Comparison of ENCODE assay signal across 20 cellular contexts in the genomic region with DNA sequence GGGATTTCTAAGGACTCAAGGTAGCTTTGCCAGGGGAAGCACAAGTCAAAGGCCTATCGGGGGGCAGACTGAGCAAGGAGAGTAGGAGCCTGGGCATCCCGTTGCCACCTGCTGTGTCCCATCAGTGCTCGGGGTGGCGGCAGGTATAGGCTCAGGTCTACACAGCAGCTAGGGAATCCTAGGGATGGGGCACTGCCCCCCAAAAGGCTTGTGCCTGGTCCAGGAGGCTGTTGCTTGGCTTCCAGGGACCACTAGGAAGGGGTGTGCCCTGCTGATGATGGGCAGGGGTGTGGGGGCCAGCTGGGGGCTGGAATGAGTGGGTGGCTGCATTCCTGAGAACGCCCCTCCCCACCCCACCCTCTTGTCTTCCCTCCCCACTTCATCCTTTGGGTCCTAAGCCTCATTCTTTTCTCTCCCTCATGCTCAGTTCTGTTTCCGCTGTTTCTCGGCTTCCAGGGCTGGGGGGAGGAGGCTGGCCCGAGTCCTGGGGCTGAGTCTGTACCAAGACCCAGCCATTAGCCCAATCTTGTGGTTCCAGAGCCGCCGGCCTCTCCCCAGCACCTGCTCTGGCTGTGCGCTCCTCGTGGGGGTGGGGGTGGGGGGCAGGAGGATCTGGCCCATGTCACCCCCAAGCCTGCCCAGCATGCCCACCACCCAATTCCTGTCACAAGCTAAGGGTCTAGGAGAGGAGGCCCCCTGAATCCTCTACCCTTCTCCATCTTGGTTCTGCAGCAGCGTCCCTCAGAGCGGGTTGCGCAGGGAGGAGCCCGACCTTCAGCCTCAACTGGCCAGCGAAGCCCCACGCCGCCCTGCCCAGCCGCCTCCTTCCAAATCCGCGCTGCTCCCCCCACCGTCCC. TPM values are rescaled to one million over a fixed set of nuclear protein-coding genes. Genes with fewer than 3 reads are reported as not detected.
A peak's percentile ranks its signal among the peaks of the same experiment; 100 is the strongest.
DNase-seq lines count a peak whose midpoint lies in the region; ATAC-seq and TF ChIP-seq lines count a peak whose summit lies in the region.
"Had no signal": no experiment of that assay in that cellular context is flagged by ENCODE, and none has a peak within 500 bp of the region (broad histone marks: within the 10 kb centered on the region; RNA-seq: fewer than 3 reads in every experiment).

No MANE protein-coding gene starts in this region.

- H3K36me3 Mint-ChIP-seq in activated T-cell treated with anti-CD3 and anti-CD28 coated beads, Interleukin-2, amount 50 U/mL, for 24 hours (ENCODE audit: low read depth): no peaks in the 10 kb centered on the region
- H3K36me3 Mint-ChIP-seq: IgD-negative memory B cell; stimulated activated effector memory CD8-positive, alpha-beta T cell treated with anti-CD3 and anti-CD28 coated beads, Interleukin-12 subunit alpha, Interleukin-12 subunit beta, amount 100 ng/mL, for 72 hours had no signal

- ATAC-seq in RWPE2 (ENCODE audit: low read depth): no peak
- ATAC-seq in HG02973 (IDR thresholded peaks at IDR 0.05; ENCODE audit: unreplicated experiment): no peak
- ATAC-seq: esophagus mucosa, mucosa of descending colon had no signal

- peaks cover 10% of the 10 kb centered on the region for H3K36me3 ChIP-seq in RWPE2 (ENCODE audit: low read depth)
- peaks cover 0 to 5% of the 10 kb centered on the region in 2 donors for H3K36me3 ChIP-seq in muscle layer of duodenum (ENCODE audit: control insufficient read depth in 1 of 2, insufficient read depth in 2 of 2, low read length in 2 of 2)
- peaks cover 7 to 16% of the 10 kb centered on the region in 2 donors for H3K36me3 ChIP-seq in stomach smooth muscle (ENCODE audit: control insufficient read depth in 2 of 2, insufficient read depth in 2 of 2, low read length in 2 of 2)

- intact Hi-C loops in dorsolateral prefrontal cortex (cut with DNase I): no loop called here

- H3K4me1 ChIP-seq in RWPE2 (ENCODE audit: insufficient read depth, poor library complexity, severe bottlenecking) (peaks cover 5% of the 10 kb centered on the region), muscle layer of duodenum (ENCODE audit: control insufficient read depth in 1 of 2, insufficient read depth in 2 of 2, low read length in 2 of 2) (peaks cover 0 to 56% of the 10 kb centered on the region in 2 donors), stomach smooth muscle (ENCODE audit: control insufficient read depth, insufficient read depth, low read length) (peaks cover 95% of the 10 kb centered on the region)

- H3K4me3 ChIP-seq in RWPE2 (ENCODE audit: severe bottlenecking) (no peak overlapping the region), dorsolateral prefrontal cortex (peak overlapping the region in 5 of 59 donors; percentile 3 to 27 (median 10)), muscle layer of duodenum (ENCODE audit: low read depth in 1 of 2, low read length in 2 of 2) (no peak overlapping the region), stomach smooth muscle (ENCODE audit: low read length in 2 of 2) (peak overlapping the region; percentile 9 to 62)
- H3K4me3 ChIP-seq: mucosa of descending colon had no signal

- H3K9me3 Mint-ChIP-seq in activated T-cell treated with anti-CD3 and anti-CD28 coated beads, Interleukin-2, amount 50 U/mL, for 24 hours: no peaks in the 10 kb centered on the region
- H3K9me3 Mint-ChIP-seq: activated CD4-positive, alpha-beta T cell treated with anti-CD3 and anti-CD28 coated beads, Interleukin-2, amount 10 ng/mL, durations not matched to agents 7 days and 5 days; CD4-positive, alpha-beta T cell; IgD-negative memory B cell; stimulated activated effector memory CD8-positive, alpha-beta T cell treated with anti-CD3 and anti-CD28 coated beads, Interleukin-12 subunit alpha, Interleukin-12 subunit beta, amount 100 ng/mL, for 72 hours had no signal

- peaks cover 24% of the 10 kb centered on the region for H3K27me3 Mint-ChIP-seq in activated T-cell treated with anti-CD3 and anti-CD28 coated beads, Interleukin-2, amount 50 U/mL, for 24 hours

- H3K27ac ChIP-seq in RWPE2 (ENCODE audit: poor library complexity, severe bottlenecking) (no peak overlapping the region), dorsolateral prefrontal cortex (peak overlapping the region in 31 of 59 donors; percentile 6 to 92 (median 39)), muscle layer of duodenum (ENCODE audit: low read length) (peak overlapping the region; percentile 80), stomach smooth muscle (ENCODE audit: low read length) (peak overlapping the region; percentile 100)
- H3K27ac ChIP-seq: HL-60, testis had no signal

- peak overlapping the region; percentile 55 to 77 for H3K9ac ChIP-seq in stomach smooth muscle (ENCODE audit: low read length in 2 of 2)

- H3K9me3 ChIP-seq in RWPE2 (ENCODE audit: severe bottlenecking): no peaks in the 10 kb centered on the region
- no peaks in the 10 kb centered on the region for H3K9me3 ChIP-seq in muscle layer of duodenum (ENCODE audit: control insufficient read depth in 1 of 2, low read length in 2 of 2)
- H3K9me3 ChIP-seq in stomach smooth muscle (ENCODE audit: control insufficient read depth in 2 of 2, low read length in 2 of 2): no peaks in the 10 kb centered on the region
- H3K9me3 ChIP-seq: mucosa of descending colon, testis had no signal

- no peak for TF ChIP-seq CTCF in RWPE2 (IDR thresholded peaks at IDR 0.05; ENCODE audit: poor library complexity, severe bottlenecking)
- TF ChIP-seq CTCF in dorsolateral prefrontal cortex (IDR thresholded peaks at IDR 0.05 in 54 of 56, conservative IDR thresholded peaks at IDR 0.05 in 2 of 56; ENCODE audit: low read depth in 1 of 56, partially characterized antibody in 56 of 56): no peak

- no peaks in the 10 kb centered on the region for H3K27me3 ChIP-seq in RWPE2 (ENCODE audit: insufficient read depth, poor library complexity, severe bottlenecking)
- H3K27me3 ChIP-seq in dorsolateral prefrontal cortex: peaks cover 0 to 9% (median 0%) of the 10 kb centered on the region in 45 donors
- H3K27me3 ChIP-seq in muscle layer of duodenum (ENCODE audit: low read depth, low read length): peaks cover 7% of the 10 kb centered on the region
- H3K27me3 ChIP-seq in stomach smooth muscle (ENCODE audit: control insufficient read depth in 1 of 2, insufficient read depth in 2 of 2, low read length in 2 of 2): no peaks in the 10 kb centered on the region
- H3K27me3 ChIP-seq: testis had no signal

- H3K27ac Mint-ChIP-seq in activated T-cell treated with anti-CD3 and anti-CD28 coated beads, Interleukin-2, amount 50 U/mL, for 24 hours: no peak overlapping the region
- H3K27ac Mint-ChIP-seq: activated CD4-positive, alpha-beta T cell treated with anti-CD3 and anti-CD28 coated beads, Interleukin-2, amount 10 ng/mL, durations not matched to agents 7 days and 5 days; CD4-positive, alpha-beta T cell; IgD-negative memory B cell; stimulated activated effector memory CD8-positive, alpha-beta T cell treated with anti-CD3 and anti-CD28 coated beads, Interleukin-12 subunit alpha, Interleukin-12 subunit beta, amount 100 ng/mL, for 72 hours had no signal

- peak; percentile 41 for DNase-seq in RWPE2 (ENCODE audit: low spot score)
- DNase-seq in dorsolateral prefrontal cortex: peak in 1 of 10 donors; percentile 38
- DNase-seq in activated T-cell treated with anti-CD3 and anti-CD28 coated beads, Interleukin-2, amount 50 U/mL, for 24 hours: no peak
- no peak for DNase-seq in activated gamma-delta T cell treated with Interleukin-2 at 50 U/mL for 16 hours
- DNase-seq: activated CD4-positive, alpha-beta T cell treated with anti-CD3 and anti-CD28 coated beads, Interleukin-2, amount 10 ng/mL, durations not matched to agents 7 days and 5 days; CD4-positive, alpha-beta T cell; GDM1; mucosa of descending colon; NCI-H1436 treated with DMSO at 0.1 percent for 48 hours; SHP77; testis had no signal

- H3K4me1 Mint-ChIP-seq in activated T-cell treated with anti-CD3 and anti-CD28 coated beads, Interleukin-2, amount 50 U/mL, for 24 hours (ENCODE audit: low read depth): peaks cover 13% of the 10 kb centered on the region

- no peak overlapping the region for H3K4me3 Mint-ChIP-seq in activated T-cell treated with anti-CD3 and anti-CD28 coated beads, Interleukin-2, amount 50 U/mL, for 24 hours
- H3K4me3 Mint-ChIP-seq: activated CD4-positive, alpha-beta T cell treated with anti-CD3 and anti-CD28 coated beads, Interleukin-2, amount 10 ng/mL, durations not matched to agents 7 days and 5 days; CD4-positive, alpha-beta T cell; IgD-negative memory B cell; stimulated activated effector memory CD8-positive, alpha-beta T cell treated with anti-CD3 and anti-CD28 coated beads, Interleukin-12 subunit alpha, Interleukin-12 subunit beta, amount 100 ng/mL, for 72 hours had no signal

RNA-seq across cellular contexts. Expression of gene SPEG, which starts 12.8 kb away (rescaled TPM):
- total RNA-seq in dorsolateral prefrontal cortex: 100 to 1,000 TPM in 2 of 120 experiments, 10 to 100 TPM in 118; 32.9 to 106 (median 65.5) TPM

RNA-seq across cellular contexts. Expression of gene DES, which starts 29.3 kb away (rescaled TPM):
- 100 to 1,000 TPM in 3 of 120 experiments, 10 to 100 TPM in 27, 1 to 10 TPM in 72, under 1 TPM in 18; 0.25 to 282 (median 3.2) TPM for total RNA-seq in dorsolateral prefrontal cortex
- total RNA-seq: activated CD4-positive, alpha-beta T cell treated with anti-CD3 and anti-CD28 coated beads, Interleukin-2, amount 10 ng/mL, durations not matched to agents 7 days and 5 days; CD4-positive, alpha-beta T cell; M059J; OCI-LY7 had no signal

RNA-seq across cellular contexts. Expression of gene GMPPA, which starts 51.2 kb away (rescaled TPM):
- 10 to 100 TPM; 13.8 to 39.8 (median 21.0) TPM for total RNA-seq in dorsolateral prefrontal cortex

RNA-seq across cellular contexts. Expression of gene DNPEP, which starts 59.8 kb away (rescaled TPM):
- total RNA-seq in dorsolateral prefrontal cortex: 10 to 100 TPM; 22.8 to 48.2 (median 32.1) TPM

Comparison
In these comparisons a context has a peak if more than half of its experiments do, and no peak if none do; other contexts are left out.
1. H3K4me3 ChIP-seq: peak in stomach smooth muscle (2 of 2); none in RWPE2 (single experiment) and muscle layer of duodenum (0 of 2).